ENCODE assay signal across 9 cellular contexts in genomic region chr1:236144446-236145150, GRCh38. TPM values are rescaled to one million over a fixed set of nuclear protein-coding genes. Genes with fewer than 3 reads are reported as not detected.
DNase-seq lines count a peak whose midpoint lies in the region; ATAC-seq, FAIRE-seq and TF ChIP-seq lines count a peak whose summit lies in the region.
"Had no signal": no experiment of that assay in that cellular context is flagged by ENCODE, and none has a peak within 500 bp of the region (broad histone marks: within the 10 kb centered on the region; RNA-seq: fewer than 3 reads in every experiment).

No MANE protein-coding gene starts in this region.

- H3K4me1 Mint-ChIP-seq in astrocyte (ENCODE audit: low read depth, unreplicated experiment) = peaks cover 6% of the 10 kb centered on the region
- H3K4me1 Mint-ChIP-seq in naive thymus-derived CD4-positive, alpha-beta T cell = peaks cover 33 to 68% (median 43%) of the 10 kb centered on the region in 7 donors
- peaks cover 21% of the 10 kb centered on the region for H3K4me1 Mint-ChIP-seq in activated naive CD4-positive, alpha-beta T cell treated with anti-CD3 and anti-CD28 coated beads, Interleukin-2, amount 10 ng/mL, durations not matched to agents 7 days and 5 days

- H3K27me3 ChIP-seq in H7 (ENCODE audit: control insufficient read depth, insufficient read depth, low read length) (peaks cover 45% of the 10 kb centered on the region), astrocyte (ENCODE audit: insufficient read depth, low read length) (peaks cover 13% of the 10 kb centered on the region)
- no peaks in the 10 kb centered on the region for H3K27me3 ChIP-seq in naive thymus-derived CD4-positive, alpha-beta T cell (ENCODE audit: control insufficient read depth in 2 of 2, insufficient read depth in 2 of 2, low read length in 2 of 2)

- peak; percentile 80 for FAIRE-seq in D721Med (lab: Jason Lieb, UNC)
- no peak for FAIRE-seq in astrocyte (lab: Jason Lieb, UNC)
- no peak for FAIRE-seq in urothelium cell line (lab: Jason Lieb, UNC)

- H3K9ac ChIP-seq in astrocyte (ENCODE audit: low read length) = no peak overlapping the region

- H3K9me3 ChIP-seq in astrocyte (ENCODE audit: insufficient read depth, low read depth, low read length) = no peaks in the 10 kb centered on the region
- no peaks in the 10 kb centered on the region for H3K9me3 ChIP-seq in naive thymus-derived CD4-positive, alpha-beta T cell (ENCODE audit: control insufficient read depth in 2 of 3, low read length in 3 of 3)

- CTCF ChIA-PET in naive thymus-derived CD4-positive, alpha-beta T cell (lab: Charles Lee) = no interaction called here
- CTCF ChIA-PET in activated naive CD4-positive, alpha-beta T cell treated with anti-CD3 and anti-CD28 coated beads, Interleukin-2, amount 10 ng/mL, durations not matched to agents 7 days and 5 days (lab: Charles Lee) = interaction anchor here (1.1 to 1.4 kb wide), 2 partner anchors 39 to 307 kb away, joined by 3 to 4 read pairs; no protein-coding TSS in a partner anchor

- peaks cover 17% of the 10 kb centered on the region for H3K79me2 ChIP-seq in astrocyte (ENCODE audit: insufficient read depth, low read length)

- peak; percentile 15 for TF ChIP-seq CTCF in D721Med (IDR thresholded peaks at IDR 0.05; ENCODE audit: insufficient read depth, missing control alignments)
- no peak for TF ChIP-seq CTCF in astrocyte (IDR thresholded peaks at IDR 0.05; ENCODE audit: insufficient read depth, low read depth, low read length)

- H3K4me2 ChIP-seq in astrocyte (ENCODE audit: low read length) = peak overlapping the region; percentile 97

- H3K27me3 Mint-ChIP-seq in astrocyte (ENCODE audit: low read depth, unreplicated experiment) = peaks cover 18% of the 10 kb centered on the region
- peaks cover 6 to 28% (median 16%) of the 10 kb centered on the region in 5 donors for H3K27me3 Mint-ChIP-seq in naive thymus-derived CD4-positive, alpha-beta T cell
- peaks cover 50% of the 10 kb centered on the region for H3K27me3 Mint-ChIP-seq in activated naive CD4-positive, alpha-beta T cell treated with anti-CD3 and anti-CD28 coated beads, Interleukin-2, amount 10 ng/mL, durations not matched to agents 7 days and 5 days

- H3K4me3 Mint-ChIP-seq in astrocyte (ENCODE audit: unreplicated experiment) = peak overlapping the region; percentile 16
- H3K4me3 Mint-ChIP-seq in naive thymus-derived CD4-positive, alpha-beta T cell = peak overlapping the region in 8 of 10 donors; percentile 48 to 99 (median 92)
- H3K4me3 Mint-ChIP-seq in activated naive CD4-positive, alpha-beta T cell treated with anti-CD3 and anti-CD28 coated beads, Interleukin-2, amount 10 ng/mL, durations not matched to agents 7 days and 5 days = no peak overlapping the region

- no peak for ATAC-seq in naive thymus-derived CD4-positive, alpha-beta T cell

- H3K9me3 Mint-ChIP-seq in astrocyte (ENCODE audit: unreplicated experiment) = no peaks in the 10 kb centered on the region
- peaks cover 0 to 1% (median 0%) of the 10 kb centered on the region in 11 donors for H3K9me3 Mint-ChIP-seq in naive thymus-derived CD4-positive, alpha-beta T cell
- H3K9me3 Mint-ChIP-seq in activated naive CD4-positive, alpha-beta T cell treated with anti-CD3 and anti-CD28 coated beads, Interleukin-2, amount 10 ng/mL, durations not matched to agents 7 days and 5 days = no peaks in the 10 kb centered on the region

- H3K4me3 ChIP-seq in H7 (ENCODE audit: insufficient read depth, low read depth, low read length) = no peak overlapping the region
- H3K4me3 ChIP-seq in astrocyte (ENCODE audit: insufficient read depth, low read depth, low read length) = no peak overlapping the region
- peak overlapping the region; percentile 20 for H3K4me3 ChIP-seq in naive thymus-derived CD4-positive, alpha-beta T cell (ENCODE audit: low read length)

- no peak overlapping the region for H3K27ac Mint-ChIP-seq in astrocyte (ENCODE audit: unreplicated experiment)
- no peak overlapping the region for H3K27ac Mint-ChIP-seq in naive thymus-derived CD4-positive, alpha-beta T cell
- no peak overlapping the region for H3K27ac Mint-ChIP-seq in activated naive CD4-positive, alpha-beta T cell treated with anti-CD3 and anti-CD28 coated beads, Interleukin-2, amount 10 ng/mL, durations not matched to agents 7 days and 5 days

- H4K20me1 ChIP-seq in astrocyte (ENCODE audit: insufficient read depth, low read length) = peaks cover 50% of the 10 kb centered on the region

- peaks cover 14% of the 10 kb centered on the region for H3K4me1 ChIP-seq in astrocyte (ENCODE audit: insufficient read depth, low read length)
- peaks cover 12 to 15% of the 10 kb centered on the region in 2 donors for H3K4me1 ChIP-seq in naive thymus-derived CD4-positive, alpha-beta T cell (ENCODE audit: control insufficient read depth in 2 of 2, insufficient read depth in 2 of 2, low read length in 2 of 2)

- no peak overlapping the region for H2AFZ ChIP-seq in astrocyte (ENCODE audit: low read depth, low read length)

- H3K36me3 ChIP-seq in H7 (replicated peaks; ENCODE audit: control insufficient read depth, insufficient read depth, low read length) (no peaks in the 10 kb centered on the region), astrocyte (ENCODE audit: insufficient read depth, low read length) (no peaks in the 10 kb centered on the region)
- no peaks in the 10 kb centered on the region for H3K36me3 ChIP-seq in naive thymus-derived CD4-positive, alpha-beta T cell (ENCODE audit: control insufficient read depth in 2 of 3, insufficient read depth in 3 of 3, low read length in 3 of 3)

- DNase-seq in D721Med (ENCODE audit: insufficient read length, low spot score) = peak; percentile 87
- peak; percentile 45 for DNase-seq in H7
- DNase-seq in astrocyte (ENCODE audit: low read depth) = no peak
- DNase-seq in naive thymus-derived CD4-positive, alpha-beta T cell = no peak
- DNase-seq in activated naive CD4-positive, alpha-beta T cell treated with anti-CD3 and anti-CD28 coated beads, Interleukin-2, amount 10 ng/mL, durations not matched to agents 7 days and 5 days = no peak
- DNase-seq in stimulated activated naive CD4-positive, alpha-beta T cell treated with Interleukin-2 at 50 U/mL for 16 hours (lab: John Stamatoyannopoulos, UW) = no peak
- DNase-seq in urothelium cell line (ENCODE audit: low spot score) = no peak
- DNase-seq in iPS-NIHi7 (ENCODE audit: extremely low spot score) = no peak
- DNase-seq: left cardiac atrium had no signal

- no peak overlapping the region for H3K27ac ChIP-seq in astrocyte (ENCODE audit: low read depth, low read length)
- no peak overlapping the region for H3K27ac ChIP-seq in naive thymus-derived CD4-positive, alpha-beta T cell (ENCODE audit: low read depth, low read length)

- peaks cover 11% of the 10 kb centered on the region for H3K36me3 Mint-ChIP-seq in astrocyte (ENCODE audit: low read depth, unreplicated experiment)
- peaks cover 0 to 3% (median 0%) of the 10 kb centered on the region in 5 donors for H3K36me3 Mint-ChIP-seq in naive thymus-derived CD4-positive, alpha-beta T cell
- peaks cover 2% of the 10 kb centered on the region for H3K36me3 Mint-ChIP-seq in activated naive CD4-positive, alpha-beta T cell treated with anti-CD3 and anti-CD28 coated beads, Interleukin-2, amount 10 ng/mL, durations not matched to agents 7 days and 5 days

- intact Hi-C loops in naive thymus-derived CD4-positive, alpha-beta T cell (cut with micrococcal nuclease) = loop anchor here in 1 of 2 donors (5.0 to 10.0 kb wide), 2 partner anchors 378 to 460 kb away; partner anchors contain the start of genes HEATR1 and LGALS8

- POLR2A ChIA-PET in naive thymus-derived CD4-positive, alpha-beta T cell (lab: Charles Lee) = interaction anchor here (0.7 kb wide), 1 partner anchor 80 kb away, joined by 3 read pairs; the partner anchor contains the start of gene NID1

RNA-seq across cellular contexts. Expression of gene GPR137B, which starts 2.3 kb away (rescaled TPM):
- 1.5 and 1.6 TPM in 2 replicates for total RNA-seq in H7 (2014; rRNA removed; shearing (Covaris generic))
- 12.9 and 13.1 TPM in 2 replicates for total RNA-seq in astrocyte
- total RNA-seq in naive thymus-derived CD4-positive, alpha-beta T cell = 10 to 100 TPM in 1 of 5 experiments, 1 to 10 TPM in 4; 6.4 to 15.3 (median 7.0) TPM
- polyA plus RNA-seq in naive thymus-derived CD4-positive, alpha-beta T cell = 1 to 10 TPM; 2.8 to 3.9 TPM

Comparison
In these comparisons a context has a peak if more than half of its experiments do, and no peak if none do; other contexts are left out.
1. DNase-seq: peak in D721Med (single experiment) and H7 (single experiment); none in astrocyte (single experiment), naive thymus-derived CD4-positive, alpha-beta T cell (0 of 9), activated naive CD4-positive, alpha-beta T cell treated with anti-CD3 and anti-CD28 coated beads, Interleukin-2, amount 10 ng/mL, durations not matched to agents 7 days and 5 days (single experiment), stimulated activated naive CD4-positive, alpha-beta T cell treated with Interleukin-2 at 50 U/mL for 16 hours (single experiment), urothelium cell line (single experiment) and iPS-NIHi7 (single experiment).